Comparison of ENCODE assay signal across 14 cellular contexts in genomic region chr13:20994441-20994821, GRCh38.
DNase-seq lines count a peak whose midpoint lies in the region; ATAC-seq lines count a peak whose summit lies in the region.
"Had no signal": no experiment of that assay in that cellular context is flagged by ENCODE, and none has a peak within 500 bp of the region (broad histone marks: within the 10 kb centered on the region; RNA-seq: fewer than 3 reads in every experiment).

No MANE protein-coding gene starts in this region.

- no peaks in the 10 kb centered on the region for H3K9me3 Mint-ChIP-seq in effector memory CD8-positive, alpha-beta T cell

- H3K27ac Mint-ChIP-seq in effector memory CD8-positive, alpha-beta T cell: peak overlapping the region; percentile 3 to 78

- intact Hi-C loops in sciatic nerve (cut with DNase I): no loop called here

- H3K36me3 Mint-ChIP-seq in effector memory CD8-positive, alpha-beta T cell (ENCODE audit: insufficient read depth): peaks cover 13% of the 10 kb centered on the region

- no peak overlapping the region for H3K4me3 Mint-ChIP-seq in effector memory CD8-positive, alpha-beta T cell

- DNase-seq in EL: peak; percentile 31
- DNase-seq in M059J (ENCODE audit: low read depth): peak; percentile 64
- DNase-seq in effector memory CD8-positive, alpha-beta T cell: no peak
- DNase-seq in sciatic nerve (ENCODE audit: low spot score): peak; percentile 45
- no peak for DNase-seq in NCI-H2107 treated with DMSO at 0.1 percent for 48 hours (lab: John Stamatoyannopoulos, UW; ENCODE audit: unreplicated experiment)
- DNase-seq in DMS 273 treated with DMSO at 0.1 percent for 48 hours (lab: John Stamatoyannopoulos, UW): no peak
- no peak for DNase-seq in H4 (ENCODE audit: low spot score)
- DNase-seq in NCI-H146 treated with DMSO at 0.1 percent for 48 hours (lab: John Stamatoyannopoulos, UW; ENCODE audit: unreplicated experiment): no peak
- DNase-seq: DMS79 treated with DMSO at 0.1 percent for 48 hours, NCI-H1105 treated with DMSO at 0.1 percent for 48 hours, NCI-H1694 treated with DMSO at 0.1 percent for 48 hours, NCI-H510A, NCI-H774, SHP77 had no signal

- ATAC-seq in effector memory CD8-positive, alpha-beta T cell (replicated peaks): no peak
- no peak for ATAC-seq in sciatic nerve

- peaks cover 0 to 7% of the 10 kb centered on the region in 2 donors for H3K4me1 Mint-ChIP-seq in effector memory CD8-positive, alpha-beta T cell (ENCODE audit: low read depth in 2 of 2)

- no peaks in the 10 kb centered on the region for H3K27me3 Mint-ChIP-seq in effector memory CD8-positive, alpha-beta T cell

Comparison
In these comparisons a context has a peak if more than half of its experiments do, and no peak if none do; other contexts are left out.
1. DNase-seq: peak in EL (single experiment), M059J (single experiment) and sciatic nerve (single experiment); none in effector memory CD8-positive, alpha-beta T cell (0 of 3), NCI-H2107 treated with DMSO at 0.1 percent for 48 hours (single experiment), DMS 273 treated with DMSO at 0.1 percent for 48 hours (single experiment), H4 (single experiment) and NCI-H146 treated with DMSO at 0.1 percent for 48 hours (single experiment).